Comparison of ENCODE assay signal across 19 cellular contexts in genomic region chr19:39388657-39389056, GRCh38. TPM values are rescaled to one million over a fixed set of nuclear protein-coding genes. Genes with fewer than 3 reads are reported as not detected.
DNase-seq lines count a peak whose midpoint lies in the region; ATAC-seq, FAIRE-seq and TF ChIP-seq lines count a peak whose summit lies in the region.
"Had no signal": no experiment of that assay in that cellular context is flagged by ENCODE, and none has a peak within 500 bp of the region (broad histone marks: within the 10 kb centered on the region; RNA-seq: fewer than 3 reads in every experiment).

No MANE protein-coding gene starts in this region.

- TF ChIP-seq EP300 in A549 (IDR thresholded peaks at IDR 0.05) = no peak

- WGBS in A549 (ENCODE audit: missing lambda C conversion rate) = 90% methylated on average over 5 of the region's 5 CpGs

- H3K4me1 Mint-ChIP-seq in CD8-positive, alpha-beta memory T cell = peaks cover 32 to 40% (median 37%) of the 10 kb centered on the region in 3 donors
- H3K4me1 Mint-ChIP-seq in activated T-helper 17 cell treated with anti-CD3 and anti-CD28 coated beads, Interleukin-2, amount 50 U/mL, for 72 hours = peaks cover 5% of the 10 kb centered on the region
- H3K4me1 Mint-ChIP-seq in naive B cell = peaks cover 29 to 52% (median 42%) of the 10 kb centered on the region in 3 donors

- H3K27me3 ChIP-seq in CD8-positive, alpha-beta memory T cell (ENCODE audit: insufficient read depth, low read length, poor library complexity, severe bottlenecking) = no peaks in the 10 kb centered on the region

- no peak for DNase-seq in A549 (ENCODE audit: low read depth in 1 of 2, low spot score in 1 of 2)
- no peak for DNase-seq in CD8-positive, alpha-beta memory T cell
- no peak for DNase-seq in naive B cell
- DNase-seq in HEK293T (ENCODE audit: extremely low spot score) = no peak
- DNase-seq in T1000 (lab: John Stamatoyannopoulos, UW) = no peak
- DNase-seq: activated CD8-positive, alpha-beta memory T cell treated with anti-CD3 and anti-CD28 coated beads for 24 hours; activated naive CD4-positive, alpha-beta T cell treated with anti-CD3 and anti-CD28 coated beads, Interleukin-2, amount 50 U/mL, for 16 hours; cerebellar nuclear complex; DMS153; KBM-7; left ventricle myocardium inferior; NCI-H1105; NCI-H226; SIG-M5 had no signal

- peak overlapping the region in 4 of 7 donors; percentile 23 to 74 (median 46) for H3K4me3 Mint-ChIP-seq in CD8-positive, alpha-beta memory T cell
- no peak overlapping the region for H3K4me3 Mint-ChIP-seq in activated T-helper 17 cell treated with anti-CD3 and anti-CD28 coated beads, Interleukin-2, amount 50 U/mL, for 72 hours
- peak overlapping the region in 4 of 8 donors; percentile 9 to 96 (median 41) for H3K4me3 Mint-ChIP-seq in naive B cell

- peaks cover 0 to 2% of the 10 kb centered on the region in 2 donors for H3K27me3 Mint-ChIP-seq in CD8-positive, alpha-beta memory T cell
- no peaks in the 10 kb centered on the region for H3K27me3 Mint-ChIP-seq in activated T-helper 17 cell treated with anti-CD3 and anti-CD28 coated beads, Interleukin-2, amount 50 U/mL, for 72 hours
- no peaks in the 10 kb centered on the region for H3K27me3 Mint-ChIP-seq in naive B cell

- H3K36me3 ChIP-seq in CD8-positive, alpha-beta memory T cell (ENCODE audit: insufficient read depth, low read length) = peaks cover 32% of the 10 kb centered on the region

- no peaks in the 10 kb centered on the region for H3K9me3 Mint-ChIP-seq in CD8-positive, alpha-beta memory T cell
- no peaks in the 10 kb centered on the region for H3K9me3 Mint-ChIP-seq in activated T-helper 17 cell treated with anti-CD3 and anti-CD28 coated beads, Interleukin-2, amount 50 U/mL, for 72 hours
- no peaks in the 10 kb centered on the region for H3K9me3 Mint-ChIP-seq in naive B cell

- H3K4me2 ChIP-seq in A549 = no peak overlapping the region

- peaks cover 0 to 76% (median 20%) of the 10 kb centered on the region in 3 donors for H3K36me3 Mint-ChIP-seq in CD8-positive, alpha-beta memory T cell
- H3K36me3 Mint-ChIP-seq in activated T-helper 17 cell treated with anti-CD3 and anti-CD28 coated beads, Interleukin-2, amount 50 U/mL, for 72 hours (ENCODE audit: low read depth) = peaks cover 100% of the 10 kb centered on the region
- H3K36me3 Mint-ChIP-seq in naive B cell = peaks cover 6 to 31% of the 10 kb centered on the region in 2 donors

- H3K4me1 ChIP-seq in A549 = peaks cover 15% of the 10 kb centered on the region; the same call in 2 of the 3 replicates
- peaks cover 20% of the 10 kb centered on the region for H3K4me1 ChIP-seq in CD8-positive, alpha-beta memory T cell (ENCODE audit: insufficient read depth, low read length)

- H3K9me3 ChIP-seq in A549 = no peaks in the 10 kb centered on the region
- no peaks in the 10 kb centered on the region for H3K9me3 ChIP-seq in CD8-positive, alpha-beta memory T cell (ENCODE audit: low read length)
- H3K9me3 ChIP-seq: left ventricle myocardium inferior had no signal

- no peak for TF ChIP-seq CTCF in A549 (IDR thresholded peaks at IDR 0.05)

- POLR2A ChIA-PET in A549 (lab: Yijun Ruan, JAX) (no interaction called here), HEK293T (lab: Yijun Ruan, JAX) (no interaction called here)
- POLR2A ChIA-PET in CD8-positive, alpha-beta memory T cell (lab: Charles Lee) = no interaction called here

- peak overlapping the region; percentile 49 to 100 (median 96) for H3K27ac Mint-ChIP-seq in CD8-positive, alpha-beta memory T cell
- H3K27ac Mint-ChIP-seq in activated T-helper 17 cell treated with anti-CD3 and anti-CD28 coated beads, Interleukin-2, amount 50 U/mL, for 72 hours = peak overlapping the region; percentile 99
- H3K27ac Mint-ChIP-seq in naive B cell = peak overlapping the region; percentile 11 to 96 (median 84)

- H3K27ac ChIP-seq in A549 = no peak overlapping the region
- H3K27ac ChIP-seq in CD8-positive, alpha-beta memory T cell (ENCODE audit: low read depth, low read length) = no peak overlapping the region
- H3K27ac ChIP-seq: HL-60, left ventricle myocardium inferior had no signal

- ATAC-seq in A549 (no peak), naive B cell (ENCODE audit: low read depth in 2 of 2) (no peak), GM21423 (IDR thresholded peaks at IDR 0.05; ENCODE audit: unreplicated experiment) (no peak), HG03565 (IDR thresholded peaks at IDR 0.05; ENCODE audit: unreplicated experiment) (no peak)
- ATAC-seq in activated T-helper 17 cell treated with anti-CD3 and anti-CD28 coated beads, Interleukin-2, amount 50 U/mL, for 72 hours (replicated peaks) = no peak

- no peak for TF ChIP-seq POLR2A in A549 (IDR thresholded peaks at IDR 0.05; ENCODE audit: low read length)

- H3K4me3 ChIP-seq in A549 = no peak overlapping the region
- no peak overlapping the region for H3K4me3 ChIP-seq in CD8-positive, alpha-beta memory T cell (ENCODE audit: low read length)

- no peak for TF ChIP-seq RAD21 in A549 (conservative IDR thresholded peaks at IDR 0.05 in 1 of 2, IDR thresholded peaks at IDR 0.05 in 1 of 2)

- peak; percentile 18 for FAIRE-seq in A549 (lab: Jason Lieb, UNC)
- FAIRE-seq: TTC549 had no signal

- CTCF ChIA-PET in A549 (lab: Yijun Ruan, JAX) (interaction anchor here (1.1 to 21.4 kb wide), 7 partner anchors 9 to 61 kb away, joined by 3 to 457 read pairs (median 12); partner anchors contain the start of genes PLEKHG2 and RPS16), HEK293T (lab: Yijun Ruan, JAX) (no interaction called here)
- CTCF ChIA-PET in CD8-positive, alpha-beta memory T cell (lab: Charles Lee) = interaction anchor here (0.6 kb wide), 1 partner anchor 9 kb away, joined by 3 read pairs; no protein-coding TSS in a partner anchor

TF ChIP-seq in A549, 52 proteins besides CTCF, POLR2A, EP300 and RAD21 (continues in another document):
- TF ChIP-seq TFCP2L1 (CRISPR knock-in tag; IDR thresholded peaks at IDR 0.05) = 0 out of 2 replicates have a peak, but pooled peaks have one; percentile 20

TF ChIP-seq in HEK293T, 16 proteins besides CTCF, POLR2A, EP300 and RAD21 (continues in another document):
- TF ChIP-seq ARNT (IDR thresholded peaks at IDR 0.05) (no peak), HDGF (IDR thresholded peaks at IDR 0.05; ENCODE audit: borderline replicate concordance) (no peak)

RNA-seq across cellular contexts. Expression of gene PAF1, which starts 2.2 kb away (rescaled TPM):
- polyA plus RNA-seq in A549 (2011; rRNA removed) (73.0 and 103 TPM in 2 replicates), A549 (2017; fragmentation: RNase III; extraction: RNeasy Plus Mini Kit Qiagen cat#74134 plus additional on column Dnase treatment) (89.4 to 110 TPM (median 108 TPM) in 3 replicates), naive B cell (ENCODE audit: low read depth in 6 of 6) (10 to 100 TPM; 11.6 to 62.4 (median 41.0) TPM)
- polyA plus RNA-seq in A549 (2012; cell fraction: cytosol; rRNA removed) = 72.7 and 76.5 TPM in 2 replicates
- 133 and 138 TPM in 2 replicates for polyA plus RNA-seq in A549 (2012; cell fraction: nucleus; rRNA removed)
- polyA minus RNA-seq in A549 (2011; rRNA and poly(A)+ RNA removed) = 77.6 and 78.1 TPM in 2 replicates
- 10 to 100 TPM; 44.6 to 46.9 TPM for total RNA-seq in CD8-positive, alpha-beta memory T cell
- polyA plus RNA-seq in CD8-positive, alpha-beta memory T cell = 50.2 TPM
- 10 to 100 TPM; 46.6 to 58.6 TPM for total RNA-seq in activated T-helper 17 cell treated with anti-CD3 and anti-CD28 coated beads, Interleukin-2, amount 50 U/mL, for 72 hours

RNA-seq across cellular contexts. Expression of gene MED29, which starts 2.5 kb away (rescaled TPM):
- polyA plus RNA-seq in A549 (2011; rRNA removed) (55.7 and 57.5 TPM in 2 replicates), A549 (2017; fragmentation: RNase III; extraction: RNeasy Plus Mini Kit Qiagen cat#74134 plus additional on column Dnase treatment) (47.7 to 50.7 TPM (median 48.7 TPM) in 3 replicates), naive B cell (ENCODE audit: low read depth in 6 of 6) (10 to 100 TPM; 31.9 to 68.1 (median 57.5) TPM)
- 62.4 and 81.8 TPM in 2 replicates for polyA plus RNA-seq in A549 (2012; cell fraction: cytosol; rRNA removed)
- polyA plus RNA-seq in A549 (2012; cell fraction: nucleus; rRNA removed) = 48.3 and 60.2 TPM in 2 replicates
- polyA minus RNA-seq in A549 (2011; rRNA and poly(A)+ RNA removed) = 48.8 and 57.0 TPM in 2 replicates
- total RNA-seq in CD8-positive, alpha-beta memory T cell = 10 to 100 TPM; 39.3 to 39.6 TPM
- polyA plus RNA-seq in CD8-positive, alpha-beta memory T cell = 56.8 TPM
- 10 to 100 TPM; 24.6 to 27.7 TPM for total RNA-seq in activated T-helper 17 cell treated with anti-CD3 and anti-CD28 coated beads, Interleukin-2, amount 50 U/mL, for 72 hours

RNA-seq across cellular contexts. Expression of gene ZFP36, which starts 18.0 kb away (rescaled TPM):
- polyA plus RNA-seq in A549 (2011; rRNA removed) (29.1 and 35.6 TPM in 2 replicates), A549 (2017; fragmentation: RNase III; extraction: RNeasy Plus Mini Kit Qiagen cat#74134 plus additional on column Dnase treatment) (16.5 to 22.1 TPM (median 18.3 TPM) in 3 replicates), naive B cell (ENCODE audit: low read depth in 6 of 6) (100 to 1,000 TPM; 291 to 784 (median 445) TPM)
- polyA plus RNA-seq in A549 (2012; cell fraction: cytosol; rRNA removed) = 37.1 and 59.9 TPM in 2 replicates
- 113 and 124 TPM in 2 replicates for polyA plus RNA-seq in A549 (2012; cell fraction: nucleus; rRNA removed)
- 13.2 and 18.9 TPM in 2 replicates for polyA minus RNA-seq in A549 (2011; rRNA and poly(A)+ RNA removed)
- total RNA-seq in CD8-positive, alpha-beta memory T cell = 10 to 100 TPM; 32.8 to 36.4 TPM
- 355 TPM for polyA plus RNA-seq in CD8-positive, alpha-beta memory T cell
- 100 to 1,000 TPM in 1 of 2 donors, 10 to 100 TPM in 1; 67.4 to 265 TPM for total RNA-seq in activated T-helper 17 cell treated with anti-CD3 and anti-CD28 coated beads, Interleukin-2, amount 50 U/mL, for 72 hours

RNA-seq across cellular contexts. Expression of gene PLEKHG2, which starts 23.8 kb away (rescaled TPM):
- polyA plus RNA-seq in A549 (2011; rRNA removed) = 21.6 and 35.1 TPM in 2 replicates
- 17.7 and 23.5 TPM in 2 replicates for polyA plus RNA-seq in A549 (2012; cell fraction: cytosol; rRNA removed)
- polyA plus RNA-seq in A549 (2012; cell fraction: nucleus; rRNA removed) = 94.8 and 104 TPM in 2 replicates
- polyA plus RNA-seq in A549 (2017; fragmentation: RNase III; extraction: RNeasy Plus Mini Kit Qiagen cat#74134 plus additional on column Dnase treatment) = 32.2 to 41.7 TPM (median 39.1 TPM) in 3 replicates
- polyA minus RNA-seq in A549 (2011; rRNA and poly(A)+ RNA removed) = 43.4 and 45.6 TPM in 2 replicates
- total RNA-seq in CD8-positive, alpha-beta memory T cell = 10 to 100 TPM; 35.2 to 36.4 TPM
- 4.0 TPM for polyA plus RNA-seq in CD8-positive, alpha-beta memory T cell
- total RNA-seq in activated T-helper 17 cell treated with anti-CD3 and anti-CD28 coated beads, Interleukin-2, amount 50 U/mL, for 72 hours = 10 to 100 TPM; 51.2 to 69.4 TPM
- polyA plus RNA-seq in naive B cell (ENCODE audit: low read depth in 6 of 6) = 1 to 10 TPM in 5 of 6 donors, not detected in 1; 2.5 to 8.3 (median 4.7) TPM

RNA-seq across cellular contexts. Expression of gene SAMD4B, which starts 46.4 kb away (rescaled TPM):
- polyA plus RNA-seq in A549 (2011; rRNA removed) (82.1 and 101 TPM in 2 replicates), A549 (2017; fragmentation: RNase III; extraction: RNeasy Plus Mini Kit Qiagen cat#74134 plus additional on column Dnase treatment) (113 to 118 TPM (median 116 TPM) in 3 replicates), naive B cell (ENCODE audit: low read depth in 6 of 6) (10 to 100 TPM in 3 of 6 donors, 1 to 10 TPM in 3; 6.2 to 20.5 (median 9.7) TPM)
- polyA plus RNA-seq in A549 (2012; cell fraction: cytosol; rRNA removed) = 180 and 241 TPM in 2 replicates
- polyA plus RNA-seq in A549 (2012; cell fraction: nucleus; rRNA removed) = 350 and 382 TPM in 2 replicates
- 102 and 120 TPM in 2 replicates for polyA minus RNA-seq in A549 (2011; rRNA and poly(A)+ RNA removed)
- total RNA-seq in CD8-positive, alpha-beta memory T cell = 10 to 100 TPM; 54.3 to 55.6 TPM
- polyA plus RNA-seq in CD8-positive, alpha-beta memory T cell = 18.7 TPM
- 10 to 100 TPM; 52.8 to 75.1 TPM for total RNA-seq in activated T-helper 17 cell treated with anti-CD3 and anti-CD28 coated beads, Interleukin-2, amount 50 U/mL, for 72 hours
